In genomic region chr3:123397050-123397590, GRCh38 we compare ENCODE assay signal across 23 cellular contexts. TPM values are rescaled to one million over a fixed set of nuclear protein-coding genes. Genes with fewer than 3 reads are reported as not detected.
DNase-seq lines count a peak whose midpoint lies in the region; ATAC-seq and TF ChIP-seq lines count a peak whose summit lies in the region.
"Had no signal": no experiment of that assay in that cellular context is flagged by ENCODE, and none has a peak within 500 bp of the region (broad histone marks: within the 10 kb centered on the region; RNA-seq: fewer than 3 reads in every experiment).

No MANE protein-coding gene starts in this region.

- no peak overlapping the region for H3K4me3 Mint-ChIP-seq in GM23338
- no peak overlapping the region for H3K4me3 Mint-ChIP-seq in Calu3 (ENCODE audit: low read depth, unreplicated experiment)
- H3K4me3 Mint-ChIP-seq: activated CD4-positive, alpha-beta T cell treated with anti-CD3 and anti-CD28 coated beads for 36 hours; activated T-cell treated with anti-CD3 and anti-CD28 coated beads, Interleukin-2, amount 50 U/mL, for 72 hours; T-cell had no signal

- no peaks in the 10 kb centered on the region for H3F3A ChIP-seq in GM23338 (replicated peaks; ENCODE audit: low read depth)

- H3K27ac ChIP-seq in GM23338 (ENCODE audit: low read depth) (no peak overlapping the region), coronary artery (peak overlapping the region; percentile 71 to 84), right cardiac atrium (ENCODE audit: low read length) (peak overlapping the region; percentile 83)
- H3K27ac ChIP-seq: BLaER1 treated with 17β-estradiol and CSF1 and Interleukin-3, amounts not matched to agents 10 nM and 100 nM; epithelial cell of prostate; psoas muscle had no signal

- H3K36me3 Mint-ChIP-seq in GM23338 (ENCODE audit: low read depth) (no peaks in the 10 kb centered on the region), Calu3 (ENCODE audit: insufficient read depth, unreplicated experiment) (no peaks in the 10 kb centered on the region)
- H3K36me3 Mint-ChIP-seq: T-cell had no signal

- H4K20me1 ChIP-seq in GM23338 (replicated peaks; ENCODE audit: insufficient read depth): no peaks in the 10 kb centered on the region

- ATAC-seq in GM23338 (peak; percentile 30), right cardiac atrium (no peak), sciatic nerve (peak; percentile 68)
- ATAC-seq: activated CD4-positive, alpha-beta T cell treated with anti-CD3 and anti-CD28 coated beads for 36 hours; activated T-cell treated with anti-CD3 and anti-CD28 coated beads, Interleukin-2, amount 50 U/mL, for 72 hours; K562; T-cell had no signal

- H3K9me3 ChIP-seq in right cardiac atrium (ENCODE audit: control insufficient read depth, low read length): no peaks in the 10 kb centered on the region
- H3K9me3 ChIP-seq: BLaER1 treated with 17β-estradiol and CSF1 and Interleukin-3, amounts not matched to agents 10 nM and 100 nM; psoas muscle had no signal

- no peaks in the 10 kb centered on the region for H3K9me3 Mint-ChIP-seq in GM23338
- no peaks in the 10 kb centered on the region for H3K9me3 Mint-ChIP-seq in Calu3 (ENCODE audit: low read depth, unreplicated experiment)
- H3K9me3 Mint-ChIP-seq: activated T-cell treated with anti-CD3 and anti-CD28 coated beads, Interleukin-2, amount 50 U/mL, for 72 hours; T-cell had no signal

- H3K4me1 Mint-ChIP-seq in GM23338 (peaks cover 10% of the 10 kb centered on the region), Calu3 (ENCODE audit: low read depth, unreplicated experiment) (peaks cover 25% of the 10 kb centered on the region)
- H3K4me1 Mint-ChIP-seq: activated CD4-positive, alpha-beta T cell treated with anti-CD3 and anti-CD28 coated beads for 36 hours; T-cell had no signal

- intact Hi-C loops in right cardiac atrium (cut with DNase I): no loop called here
- intact Hi-C loops in sciatic nerve (cut with DNase I): no loop called here
- intact Hi-C loops in Calu3 (cut with micrococcal nuclease; ENCODE audit: unreplicated experiment): no loop called here

- H3K27ac Mint-ChIP-seq in GM23338: no peak overlapping the region
- no peak overlapping the region for H3K27ac Mint-ChIP-seq in Calu3 (ENCODE audit: unreplicated experiment)
- H3K27ac Mint-ChIP-seq: activated CD4-positive, alpha-beta T cell treated with anti-CD3 and anti-CD28 coated beads for 36 hours; activated T-cell treated with anti-CD3 and anti-CD28 coated beads, Interleukin-2, amount 50 U/mL, for 72 hours; T-cell had no signal

- CTCF ChIA-PET in Calu3 (lab: Charles Lee): interaction anchor here (0.6 kb wide), 1 partner anchor 87 kb away, joined by 3 read pairs; no protein-coding TSS in a partner anchor

- TF ChIP-seq CTCF in GM23338 (conservative IDR thresholded peaks at IDR 0.05; ENCODE audit: low read depth in 2 of 2) (no peak), coronary artery (IDR thresholded peaks at IDR 0.05) (no peak), Calu3 (IDR thresholded peaks at IDR 0.05; ENCODE audit: unreplicated experiment) (no peak)

- H3K27me3 Mint-ChIP-seq in GM23338 (ENCODE audit: insufficient read depth, low read depth, poor library complexity) (peaks cover 14% of the 10 kb centered on the region), Calu3 (ENCODE audit: unreplicated experiment) (peaks cover 58% of the 10 kb centered on the region)

- BruUV-seq in Calu3 (replicated peaks; lab: Mats Ljungman, UMichigan): no TSS peak

- DNase-seq in GM23338 (ENCODE audit: low spot score) (no peak), coronary artery (ENCODE audit: low spot score) (no peak), right cardiac atrium (peak in 2 of 3 donors; percentile 22 to 27), sciatic nerve (ENCODE audit: low spot score) (no peak), Calu3 (no peak), COR-L47 (lab: John Stamatoyannopoulos, UW) (no peak), NCI-H82 (lab: John Stamatoyannopoulos, UW) (no peak), T-helper 2 cell (no peak)
- DNase-seq: activated CD4-positive, alpha-beta T cell treated with anti-CD3 and anti-CD28 coated beads for 36 hours; activated naive CD4-positive, alpha-beta T cell treated with anti-CD3 and anti-CD28 coated beads, Interleukin-2, amount 50 U/mL, for 16 hours; activated T-cell treated with anti-CD3 and anti-CD28 coated beads, Interleukin-2, amount 50 U/mL, for 72 hours; anterior cingulate cortex; MM.1S; NCI-H1417 treated with DMSO at 0.1 percent for 48 hours; NCI-H2107; NCI-H510A; stimulated activated CD4-positive, alpha-beta T cell treated with anti-CD3 and anti-CD28 coated beads, Interleukin-4, amount 100 ng/mL, for 24 hours; stimulated activated naive CD4-positive, alpha-beta T cell treated with Interleukin-2 at 50 U/mL for 16 hours; T-cell had no signal

- no peak overlapping the region for H2AFZ ChIP-seq in GM23338

- 68% methylated on average over 5 of the region's 5 CpGs for WGBS in right cardiac atrium

- H3K79me2 ChIP-seq in GM23338 (replicated peaks; ENCODE audit: insufficient read depth): no peaks in the 10 kb centered on the region

- no peaks in the 10 kb centered on the region for H3K27me3 ChIP-seq in GM23338 (ENCODE audit: insufficient read depth)
- no peaks in the 10 kb centered on the region for H3K27me3 ChIP-seq in right cardiac atrium (ENCODE audit: control insufficient read depth, insufficient read depth)
- H3K27me3 ChIP-seq: BLaER1 treated with 17β-estradiol and CSF1 and Interleukin-3, amounts not matched to agents 10 nM and 100 nM had no signal

- H3K4me2 ChIP-seq in GM23338: no peak overlapping the region

- H3K4me1 ChIP-seq in GM23338 (ENCODE audit: insufficient read depth): no peaks in the 10 kb centered on the region; the same call in 1 of the 2 replicates
- H3K4me1 ChIP-seq in right cardiac atrium (ENCODE audit: control insufficient read depth, insufficient read depth, low read length): peaks cover 26% of the 10 kb centered on the region
- H3K4me1 ChIP-seq: psoas muscle had no signal

- H3K4me3 ChIP-seq in GM23338 (no peak overlapping the region), coronary artery (peak overlapping the region; percentile 39), right cardiac atrium (ENCODE audit: low read length) (no peak overlapping the region)
- H3K4me3 ChIP-seq: BLaER1 treated with 17β-estradiol and CSF1 and Interleukin-3, amounts not matched to agents 10 nM and 100 nM; K562; psoas muscle had no signal

- H3K36me3 ChIP-seq in GM23338 (ENCODE audit: insufficient read depth): no peaks in the 10 kb centered on the region
- H3K36me3 ChIP-seq: BLaER1 treated with 17β-estradiol and CSF1 and Interleukin-3, amounts not matched to agents 10 nM and 100 nM had no signal

- H3K9me2 ChIP-seq in GM23338 (ENCODE audit: insufficient read depth): no peaks in the 10 kb centered on the region

TF ChIP-seq in GM23338, 12 proteins besides CTCF, POLR2A, EP300 and RAD21 (continues in another document):
- TF ChIP-seq NANOG (IDR thresholded peaks at IDR 0.05; ENCODE audit: borderline replicate concordance): no peak
- no peak for TF ChIP-seq CREB1 (CRISPR knock-in tag; IDR thresholded peaks at IDR 0.05; ENCODE audit: low read depth)
- TF ChIP-seq JUNB (IDR thresholded peaks at IDR 0.05; ENCODE audit: unreplicated experiment): no peak
- no peak for TF ChIP-seq ZNF331 (CRISPR knock-in tag; IDR thresholded peaks at IDR 0.05; ENCODE audit: low read depth)
- no peak for TF ChIP-seq EZH2 (IDR thresholded peaks at IDR 0.05; ENCODE audit: low read depth, unreplicated experiment)

RNA-seq across cellular contexts. Expression of gene ADCY5, which starts 51.8 kb away (rescaled TPM):
- 10.2 and 10.3 TPM in 2 replicates for total RNA-seq in GM23338 (2014; rRNA removed; shearing (Covaris generic))
- polyA plus RNA-seq in GM23338 (2016; fragmentation: Nextera tagmentation; extraction: Ambion mirVana): 2.4 and 3.5 TPM in 2 replicates
- 100 to 1,000 TPM; 125 to 220 (median 210) TPM for total RNA-seq in right cardiac atrium
- polyA plus RNA-seq in right cardiac atrium: 90.4 TPM
- total RNA-seq in sciatic nerve: 16.8 TPM
- total RNA-seq in Calu3 (2022): 2.5 and 3.6 TPM in 2 replicates
- total RNA-seq: activated CD4-positive, alpha-beta T cell treated with anti-CD3 and anti-CD28 coated beads for 36 hours; activated T-cell treated with anti-CD3 and anti-CD28 coated beads, Interleukin-2, amount 50 U/mL, for 72 hours; K562 had no signal

Comparison
In these comparisons a context has a peak if more than half of its experiments do, and no peak if none do; other contexts are left out.
1. ATAC-seq: peak in GM23338 (single experiment) and sciatic nerve (single experiment); none in right cardiac atrium (0 of 2).
2. DNase-seq: peak in right cardiac atrium (2 of 3); none in GM23338 (single experiment), coronary artery (single experiment), sciatic nerve (single experiment), Calu3 (single experiment), COR-L47 (single experiment), NCI-H82 (single experiment) and T-helper 2 cell (0 of 5).